In the genomic region with DNA sequence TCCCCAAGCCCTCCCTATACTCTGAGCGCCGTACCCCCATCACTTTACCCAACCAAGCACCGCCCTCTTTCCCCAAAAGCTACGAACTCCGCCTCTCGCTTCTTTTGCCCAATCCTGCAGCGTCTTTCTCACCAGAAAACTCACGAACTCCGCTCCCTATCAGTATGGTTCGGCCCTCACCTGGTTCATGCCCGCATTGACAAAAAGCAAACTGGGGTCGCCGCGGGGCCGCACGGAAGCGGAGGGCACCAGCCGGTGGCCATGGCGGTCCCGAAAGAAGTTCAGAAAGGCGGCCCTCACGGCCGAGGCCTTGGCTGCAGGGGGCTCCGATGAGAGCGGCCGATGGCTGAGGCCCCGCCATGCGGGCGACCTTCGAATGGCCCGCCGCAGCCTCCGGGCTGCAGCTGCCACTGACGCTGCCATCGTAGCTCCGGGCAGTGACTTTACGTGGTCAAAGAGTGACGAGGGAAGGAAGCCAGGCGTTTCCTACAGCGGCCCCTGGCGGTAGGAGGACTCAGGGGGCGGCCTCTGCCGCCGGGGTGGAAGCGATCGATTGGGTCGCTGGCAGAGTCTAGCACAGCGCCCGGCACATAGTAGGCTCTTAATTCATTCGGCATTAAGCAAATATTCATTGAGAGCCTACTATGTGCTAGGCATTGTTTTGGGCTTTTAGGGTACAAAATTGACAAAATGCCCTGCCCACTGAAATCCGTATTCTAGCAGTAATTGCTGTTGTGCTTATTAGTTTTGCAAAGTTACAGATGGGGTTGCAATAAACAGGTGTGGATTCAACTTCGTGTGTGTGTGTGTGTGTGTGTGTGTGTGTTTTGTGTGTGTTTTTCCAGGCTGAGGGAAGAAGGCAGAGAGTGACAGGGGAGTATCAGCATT, we compare ENCODE assay signal across 8 cellular contexts. TPM values are rescaled to one million over a fixed set of nuclear protein-coding genes. Genes with fewer than 3 reads are reported as not detected.
DNase-seq lines count a peak whose midpoint lies in the region; ATAC-seq and TF ChIP-seq lines count a peak whose summit lies in the region.

A gene (minus strand): TSS at position 447 of the 888 bp plus-strand sequence. CDS start 24 bp downstream, at position 423.

- H3K36me3 Mint-ChIP-seq in CD14-positive monocyte: peaks cover 31 to 32% of the 10 kb centered on the region in 2 donors
- peaks cover 14% of the 10 kb centered on the region for H3K36me3 Mint-ChIP-seq in activated CD4-positive, alpha-beta T cell treated with anti-CD3 and anti-CD28 coated beads, Interleukin-2, amount 10 ng/mL, durations not matched to agents 7 days and 5 days (ENCODE audit: low read depth)
- H3K36me3 Mint-ChIP-seq in dendritic cell treated with granulocyte-macrophage colony-stimulating factor and Interleukin-4, amounts not matched to agents 40 ng/mL and 50 ng/mL, for 4 days (ENCODE audit: low read depth): peaks cover 43% of the 10 kb centered on the region

- peaks cover 0 to 9% (median 3%) of the 10 kb centered on the region in 3 donors for H3K27me3 Mint-ChIP-seq in CD14-positive monocyte (ENCODE audit: low read depth in 3 of 3)
- peaks cover 6% of the 10 kb centered on the region for H3K27me3 Mint-ChIP-seq in activated CD4-positive, alpha-beta T cell treated with anti-CD3 and anti-CD28 coated beads, Interleukin-2, amount 10 ng/mL, durations not matched to agents 7 days and 5 days
- peaks cover 10% of the 10 kb centered on the region for H3K27me3 Mint-ChIP-seq in dendritic cell treated with granulocyte-macrophage colony-stimulating factor and Interleukin-4, amounts not matched to agents 40 ng/mL and 50 ng/mL, for 4 days

- H3K4me3 Mint-ChIP-seq in CD14-positive monocyte: peak within 1 kb of the TSS; percentile 93 to 97
- peak within 1 kb of the TSS; percentile 92 for H3K4me3 Mint-ChIP-seq in activated CD4-positive, alpha-beta T cell treated with anti-CD3 and anti-CD28 coated beads, Interleukin-2, amount 10 ng/mL, durations not matched to agents 7 days and 5 days
- H3K4me3 Mint-ChIP-seq in dendritic cell treated with granulocyte-macrophage colony-stimulating factor and Interleukin-4, amounts not matched to agents 40 ng/mL and 50 ng/mL, for 4 days: peak within 1 kb of the TSS; percentile 99

- peak within 1 kb of the TSS; percentile 70 to 73 for H3K27ac ChIP-seq in left lung

- intact Hi-C loops in CD14-positive monocyte (cut with micrococcal nuclease): loop anchor here (5.0 kb wide), 1 partner anchor 46 kb away; a partner anchor contains a TSS
- intact Hi-C loops in dendritic cell treated with granulocyte-macrophage colony-stimulating factor and Interleukin-4, amounts not matched to agents 40 ng/mL and 50 ng/mL, for 4 days (cut with micrococcal nuclease): no loop called here
- intact Hi-C loops in left lung (cut with DNase I): no loop called here

- peaks cover 0 to 3% (median 0%) of the 10 kb centered on the region in 7 donors for H3K9me3 Mint-ChIP-seq in CD14-positive monocyte
- no peaks in the 10 kb centered on the region for H3K9me3 Mint-ChIP-seq in activated CD4-positive, alpha-beta T cell treated with anti-CD3 and anti-CD28 coated beads, Interleukin-2, amount 10 ng/mL, durations not matched to agents 7 days and 5 days
- no peaks in the 10 kb centered on the region for H3K9me3 Mint-ChIP-seq in dendritic cell treated with granulocyte-macrophage colony-stimulating factor and Interleukin-4, amounts not matched to agents 40 ng/mL and 50 ng/mL, for 4 days

- peak; percentile 87 for DNase-seq in CD14-positive monocyte (ENCODE audit: low spot score)
- DNase-seq in GM19240 (ENCODE audit: insufficient read length, low spot score): peak; percentile 81
- DNase-seq in NCI-H526 (lab: John Stamatoyannopoulos, UW): peak; percentile 68 to 91
- peak; percentile 92 for DNase-seq in activated CD4-positive, alpha-beta T cell treated with anti-CD3 and anti-CD28 coated beads, Interleukin-2, amount 10 ng/mL, durations not matched to agents 7 days and 5 days
- peak; percentile 87 to 96 for DNase-seq in left lung
- peak; percentile 84 for DNase-seq in stimulated activated CD4-positive, alpha-beta T cell treated with anti-CD3 and anti-CD28 coated beads, Interleukin-2, amount 100 ng/mL, for 4 hours (ENCODE audit: low read depth)

- peak within 1 kb of the TSS; percentile 87 to 95 (median 88) for H3K27ac Mint-ChIP-seq in CD14-positive monocyte
- H3K27ac Mint-ChIP-seq in activated CD4-positive, alpha-beta T cell treated with anti-CD3 and anti-CD28 coated beads, Interleukin-2, amount 10 ng/mL, durations not matched to agents 7 days and 5 days: peak within 1 kb of the TSS; percentile 97
- H3K27ac Mint-ChIP-seq in dendritic cell treated with granulocyte-macrophage colony-stimulating factor and Interleukin-4, amounts not matched to agents 40 ng/mL and 50 ng/mL, for 4 days: peak within 1 kb of the TSS; percentile 100

- TF ChIP-seq CTCF in CD14-positive monocyte (IDR thresholded peaks at IDR 0.05) (peak; percentile 99), left lung (IDR thresholded peaks at IDR 0.05) (peak; percentile 99)

- H3K4me1 Mint-ChIP-seq in CD14-positive monocyte: peaks cover 25% of the 10 kb centered on the region
- peaks cover 21% of the 10 kb centered on the region for H3K4me1 Mint-ChIP-seq in activated CD4-positive, alpha-beta T cell treated with anti-CD3 and anti-CD28 coated beads, Interleukin-2, amount 10 ng/mL, durations not matched to agents 7 days and 5 days
- H3K4me1 Mint-ChIP-seq in dendritic cell treated with granulocyte-macrophage colony-stimulating factor and Interleukin-4, amounts not matched to agents 40 ng/mL and 50 ng/mL, for 4 days (ENCODE audit: low read depth): peaks cover 31% of the 10 kb centered on the region

- CTCF ChIA-PET in activated CD4-positive, alpha-beta T cell treated with anti-CD3 and anti-CD28 coated beads, Interleukin-2, amount 10 ng/mL, durations not matched to agents 7 days and 5 days (lab: Charles Lee): interaction anchor here (0.6 to 2.9 kb wide), 26 partner anchors 9 to 389 kb away, joined by 3 to 19 read pairs (median 3); a partner anchor contains a TSS

- peaks cover 0 to 7% of the 10 kb centered on the region in 2 donors for H3K27me3 ChIP-seq in left lung

- H3K36me3 ChIP-seq in left lung: peaks cover 0 to 36% of the 10 kb centered on the region in 2 donors

- POLR2A ChIA-PET in activated CD4-positive, alpha-beta T cell treated with anti-CD3 and anti-CD28 coated beads, Interleukin-2, amount 10 ng/mL, durations not matched to agents 7 days and 5 days (lab: Charles Lee): no interaction called here

- peaks cover 8 to 30% of the 10 kb centered on the region in 2 donors for H3K4me1 ChIP-seq in left lung

- ATAC-seq in HG03460 (IDR thresholded peaks at IDR 0.05; ENCODE audit: unreplicated experiment): peak; percentile 92
- peak; percentile 99 for ATAC-seq in left lung

- H3K4me3 ChIP-seq in left lung: peak within 1 kb of the TSS; percentile 69 to 99

- H3K9me3 ChIP-seq in left lung: no peaks in the 10 kb centered on the region

RNA-seq across cellular contexts. Expression of the gene that starts here (rescaled TPM):
- 1 to 10 TPM; 1.8 to 3.2 TPM for polyA plus RNA-seq in CD14-positive monocyte
- total RNA-seq in activated CD4-positive, alpha-beta T cell treated with anti-CD3 and anti-CD28 coated beads, Interleukin-2, amount 10 ng/mL, durations not matched to agents 7 days and 5 days: 10 to 100 TPM; 16.8 to 19.6 TPM
- total RNA-seq in left lung: 10 to 100 TPM; 10.8 to 13.5 TPM

Comparison
In these comparisons a context has a peak if more than half of its experiments do, and no peak if none do; other contexts are left out.
1. Peak in every context shown above with its lines: DNase-seq, ATAC-seq, H3K4me3 ChIP-seq and H3K27ac ChIP-seq.
2. intact Hi-C loops: an anchor here in CD14-positive monocyte (5.0 kb wide); none called in dendritic cell treated with granulocyte-macrophage colony-stimulating factor and Interleukin-4, amounts not matched to agents 40 ng/mL and 50 ng/mL, for 4 days and left lung.